In the genomic region with DNA sequence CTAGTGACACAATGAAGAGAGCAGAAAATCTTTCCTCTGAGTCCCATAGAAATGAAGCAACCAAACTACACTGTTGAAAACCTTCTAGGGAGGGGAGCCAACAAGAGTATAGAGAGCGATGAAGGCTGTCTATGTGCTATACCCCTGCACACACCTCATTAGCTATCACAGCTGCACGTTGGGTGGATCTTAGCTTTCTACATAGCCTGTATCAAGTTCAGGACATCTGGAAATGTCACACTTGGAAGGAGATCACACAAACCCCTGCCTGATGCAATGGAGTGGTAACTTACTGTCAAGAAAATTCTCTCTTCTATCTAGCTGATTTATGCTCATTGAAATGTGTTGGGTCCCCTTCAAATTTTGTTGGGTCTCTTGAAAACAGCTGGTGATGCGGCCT, we compare ENCODE assay signal across 18 cellular contexts.
DNase-seq lines count a peak whose midpoint lies in the region; ATAC-seq, FAIRE-seq and TF ChIP-seq lines count a peak whose summit lies in the region.
"Had no signal": no experiment of that assay in that cellular context is flagged by ENCODE, and none has a peak within 500 bp of the region (broad histone marks: within the 10 kb centered on the region; RNA-seq: fewer than 3 reads in every experiment).

No MANE protein-coding gene starts in this region.

- no peak overlapping the region for H2BK5ac ChIP-seq in mesendoderm (ENCODE audit: low read length)

- POLR2A ChIA-PET in K562 (lab: Yijun Ruan, JAX) = no interaction called here

- H3K36me3 ChIP-seq in K562 (ENCODE audit: control insufficient read depth, insufficient read depth, low read length) (no peaks in the 10 kb centered on the region), mesendoderm (ENCODE audit: control insufficient read depth, insufficient read depth, low read length) (no peaks in the 10 kb centered on the region), osteoblast (ENCODE audit: insufficient read depth, low read length) (no peaks in the 10 kb centered on the region), ovary (no peaks in the 10 kb centered on the region)

- H3K56ac ChIP-seq in mesendoderm (ENCODE audit: low read length) = no peak overlapping the region

- no peak overlapping the region for H3K9ac ChIP-seq in K562 (ENCODE audit: insufficient read depth in 1 of 2, low read depth in 2 of 2, low read length in 2 of 2)
- H3K9ac ChIP-seq in mesendoderm (ENCODE audit: low read length) = no peak overlapping the region
- H3K9ac ChIP-seq: GM23248 had no signal

- no peak overlapping the region for H3K4me2 ChIP-seq in K562 (ENCODE audit: insufficient read depth, low read length)
- no peak overlapping the region for H3K4me2 ChIP-seq in mesendoderm (ENCODE audit: low read length)
- no peak overlapping the region for H3K4me2 ChIP-seq in osteoblast (ENCODE audit: insufficient read depth, low read length)

- H3K9me1 ChIP-seq in K562 (ENCODE audit: control insufficient read depth, insufficient read depth, low read length) = no peaks in the 10 kb centered on the region

- DNase-seq in NCI-H82 (lab: John Stamatoyannopoulos, UW) = peak; percentile 3
- no peak for DNase-seq in NCI-H82 treated with DMSO at 0.1 percent for 48 hours (lab: John Stamatoyannopoulos, UW; ENCODE audit: unreplicated experiment)
- DNase-seq in NCI-H69 (lab: John Stamatoyannopoulos, UW) = peak; percentile 35
- no peak for DNase-seq in K562 (ENCODE audit: extremely low read depth in 1 of 4, low spot score in 3 of 4)
- peak; percentile 19 for DNase-seq in mesendoderm
- DNase-seq in osteoblast (ENCODE audit: insufficient read length, low spot score, missing footprints) = no peak
- DNase-seq in OCI-M2 (lab: John Stamatoyannopoulos, UW; ENCODE audit: unreplicated experiment) = no peak
- no peak for DNase-seq in ovary
- DNase-seq: 8988T; ACHN; C1 segment of cervical spinal cord; Calu3; CD4-positive, alpha-beta T cell; DND-41; GDM1; GM23248; H9 had no signal

- TF ChIP-seq EP300 in K562 (IDR thresholded peaks at IDR 0.05; ENCODE audit: low read length) (peak; percentile 49; the same call in 1 of the 2 replicates), ovary (IDR thresholded peaks at IDR 0.05) (no peak)

- TF ChIP-seq CTCF in K562 (IDR thresholded peaks at IDR 0.05 in 2 of 3, conservative IDR thresholded peaks at IDR 0.05 in 1 of 3; ENCODE audit: insufficient read depth in 2 of 3, low read depth in 1 of 3, low read length in 3 of 3) = no peak
- TF ChIP-seq CTCF in osteoblast (IDR thresholded peaks at IDR 0.05; ENCODE audit: extremely low read depth, low read depth, low read length) = no peak
- TF ChIP-seq CTCF in ovary (IDR thresholded peaks at IDR 0.05) = no peak

- H3K27me3 ChIP-seq in K562 (ENCODE audit: control insufficient read depth in 2 of 2, insufficient read depth in 2 of 2, low read length in 2 of 2) (no peaks in the 10 kb centered on the region), mesendoderm (ENCODE audit: insufficient read depth, low read length, poor library complexity) (no peaks in the 10 kb centered on the region), osteoblast (ENCODE audit: insufficient read depth, low read length) (no peaks in the 10 kb centered on the region), ovary (no peaks in the 10 kb centered on the region)

- no peak overlapping the region for H2BK120ac ChIP-seq in mesendoderm (ENCODE audit: low read depth, low read length)

- no peak overlapping the region for H4K8ac ChIP-seq in mesendoderm (ENCODE audit: low read depth, low read length)

- H2BK15ac ChIP-seq in mesendoderm (replicated peaks; ENCODE audit: low read depth) = no peak overlapping the region

- no peak overlapping the region for H3K4ac ChIP-seq in mesendoderm (ENCODE audit: low read depth, low read length)

- H4K20me1 ChIP-seq in K562 (replicated peaks; ENCODE audit: control insufficient read depth, insufficient read depth, low read length) (no peaks in the 10 kb centered on the region), osteoblast (ENCODE audit: insufficient read depth, low read length) (no peaks in the 10 kb centered on the region)

- H3K18ac ChIP-seq in mesendoderm (ENCODE audit: low read length) = no peak overlapping the region

- no peak overlapping the region for H2AK5ac ChIP-seq in mesendoderm (ENCODE audit: low read length)

- H3K27ac ChIP-seq in K562 (ENCODE audit: extremely low read depth, low read depth, low read length) (no peak overlapping the region), mesendoderm (ENCODE audit: low read depth, low read length) (no peak overlapping the region), osteoblast (ENCODE audit: low read depth, low read length) (no peak overlapping the region), ovary (no peak overlapping the region)
- H3K27ac ChIP-seq: GM23248 had no signal

- 0% methylated on average over 3 of the region's 3 CpGs for WGBS in K562 (ENCODE audit: insufficient coverage, low coverage, missing lambda C conversion rate)
- no CpG with 5 or more reads among the region's 3 CpGs for WGBS in mesendoderm (ENCODE audit: extremely low coverage, insufficient coverage, low lambda C conversion rate)
- WGBS in ovary, 3 donors = 72 to 84% (median 80%) methylated on average over 3 of the region's 3 CpGs

- no peak for TF ChIP-seq RAD21 in K562 (CRISPR knock-in tag; conservative IDR thresholded peaks at IDR 0.05 in 1 of 2, IDR thresholded peaks at IDR 0.05 in 1 of 2)

- CTCF ChIA-PET in K562 (lab: Yijun Ruan, JAX; ENCODE audit: low intra/inter-chr PET ratio) = no interaction called here

- no peaks in the 10 kb centered on the region for H3K4me1 ChIP-seq in K562 (replicated peaks in 1 of 2; ENCODE audit: control insufficient read depth in 2 of 2, insufficient read depth in 2 of 2, low read length in 2 of 2)
- no peaks in the 10 kb centered on the region for H3K4me1 ChIP-seq in mesendoderm (ENCODE audit: control insufficient read depth, low read depth, low read length)
- no peaks in the 10 kb centered on the region for H3K4me1 ChIP-seq in osteoblast (ENCODE audit: insufficient read depth, low read length)
- H3K4me1 ChIP-seq in ovary (ENCODE audit: insufficient read depth) = no peaks in the 10 kb centered on the region

- H3K4me3 ChIP-seq in K562 = no peak overlapping the region
- H3K4me3 ChIP-seq in mesendoderm (ENCODE audit: low read length) = no peak overlapping the region
- no peak overlapping the region for H3K4me3 ChIP-seq in osteoblast (ENCODE audit: insufficient read depth, low read length)
- no peak overlapping the region for H3K4me3 ChIP-seq in ovary
- H3K4me3 ChIP-seq: GM23248 had no signal

- no peak for FAIRE-seq in K562 (lab: Jason Lieb, UNC)
- FAIRE-seq: GM12892 had no signal

- TF ChIP-seq POLR2A in K562 (conservative IDR thresholded peaks at IDR 0.05) = no peak
- TF ChIP-seq POLR2A in ovary (IDR thresholded peaks at IDR 0.05) = no peak

- H3K9me3 ChIP-seq in K562 (replicated peaks; ENCODE audit: control insufficient read depth, insufficient read depth, low read depth, low read length) (no peaks in the 10 kb centered on the region), osteoblast (ENCODE audit: low read depth, low read length) (no peaks in the 10 kb centered on the region), ovary (no peaks in the 10 kb centered on the region)

- intact Hi-C loops in K562 (cut with micrococcal nuclease) = no loop called here
- intact Hi-C loops in ovary (cut with DNase I) = no loop called here

- peak; percentile 59; the same call in 2 of the 3 replicates for ATAC-seq in K562

- BruUV-seq in K562 (replicated peaks; lab: Mats Ljungman, UMichigan) = no TSS peak

- no peaks in the 10 kb centered on the region for H3K79me1 ChIP-seq in mesendoderm (ENCODE audit: low read length)

- in situ Hi-C loops in K562 (cut with MboI) = no loop called here

- no peak overlapping the region for H2AFZ ChIP-seq in K562 (ENCODE audit: low read depth, low read length)
- no peak overlapping the region for H2AFZ ChIP-seq in osteoblast (ENCODE audit: low read length)
- H2AFZ ChIP-seq: GM23248 had no signal

- H3K79me2 ChIP-seq in K562 (ENCODE audit: control insufficient read depth, insufficient read depth, low read length) (no peaks in the 10 kb centered on the region), mesendoderm (ENCODE audit: control insufficient read depth, insufficient read depth, low read length) (no peaks in the 10 kb centered on the region), osteoblast (ENCODE audit: insufficient read depth, low read length) (no peaks in the 10 kb centered on the region)

- H3K23ac ChIP-seq in mesendoderm (ENCODE audit: low read length) = no peak overlapping the region

- H4K5ac ChIP-seq in mesendoderm (ENCODE audit: low read length) = no peak overlapping the region

TF ChIP-seq in K562, 482 proteins besides CTCF, POLR2A, EP300 and RAD21 (continues in another document):
- no peak for TF ChIP-seq BACH1 (tag; IDR thresholded peaks at IDR 0.05)
- TF ChIP-seq LEF1 (IDR thresholded peaks at IDR 0.05) = peak; percentile 45; the same call in 1 of the 2 replicates
- no peak for TF ChIP-seq CEBPG (CRISPR knock-in tag; IDR thresholded peaks at IDR 0.05)
- TF ChIP-seq CEBPG (tag; conservative IDR thresholded peaks at IDR 0.05 in 1 of 2, IDR thresholded peaks at IDR 0.05 in 1 of 2) = peak; percentile 43 to 86; a peak in 3 of 4 replicates
- no peak for TF ChIP-seq POLR2H (tag; IDR thresholded peaks at IDR 0.05; ENCODE audit: low read depth)
- TF ChIP-seq NFIC (IDR thresholded peaks at IDR 0.05) = no peak
- TF ChIP-seq ASH1L (IDR thresholded peaks at IDR 0.05; ENCODE audit: borderline replicate concordance, low read depth, partially characterized antibody) = no peak
- no peak for TF ChIP-seq XRCC4 (IDR thresholded peaks at IDR 0.05; ENCODE audit: extremely low read depth, insufficient read depth, insufficient read length)
- no peak for TF ChIP-seq SMAD4 (CRISPR knock-in tag; conservative IDR thresholded peaks at IDR 0.05)
- TF ChIP-seq PHF8 (IDR thresholded peaks at IDR 0.05; ENCODE audit: borderline replicate concordance, low read length) = no peak
- TF ChIP-seq TAL1 (IDR thresholded peaks at IDR 0.05) = peak; percentile 8; the same call in 1 of the 2 replicates
- TF ChIP-seq, protein P1, sequence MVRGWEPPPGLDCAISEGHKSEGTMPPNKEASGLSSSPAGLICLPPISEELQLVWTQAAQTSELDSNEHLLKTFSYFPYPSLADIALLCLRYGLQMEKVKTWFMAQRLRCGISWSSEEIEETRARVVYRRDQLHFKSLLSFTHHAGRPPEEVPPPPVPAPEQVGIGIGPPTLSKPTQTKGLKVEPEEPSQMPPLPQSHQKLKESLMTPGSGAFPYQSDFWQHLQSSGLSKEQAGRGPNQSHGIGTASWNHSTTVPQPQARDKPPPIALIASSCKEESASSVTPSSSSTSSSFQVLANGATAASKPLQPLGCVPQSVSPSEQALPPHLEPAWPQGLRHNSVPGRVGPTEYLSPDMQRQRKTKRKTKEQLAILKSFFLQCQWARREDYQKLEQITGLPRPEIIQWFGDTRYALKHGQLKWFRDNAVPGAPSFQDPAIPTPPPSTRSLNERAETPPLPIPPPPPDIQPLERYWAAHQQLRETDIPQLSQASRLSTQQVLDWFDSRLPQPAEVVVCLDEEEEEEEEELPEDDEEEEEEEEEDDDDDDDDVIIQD (CRISPR knock-in tag; IDR thresholded peaks at IDR 0.05) = no peak
- no peak for TF ChIP-seq ZNF124 (CRISPR knock-in tag; IDR thresholded peaks at IDR 0.05)
- peak; percentile 58; the same call in 1 of the 2 replicates for TF ChIP-seq ZNF766 (CRISPR knock-in tag; conservative IDR thresholded peaks at IDR 0.05)

Comparison
In these comparisons a context has a peak if more than half of its experiments do, and no peak if none do; other contexts are left out.
1. DNase-seq: peak in NCI-H82 (single experiment), NCI-H69 (single experiment) and mesendoderm (single experiment); none in NCI-H82 treated with DMSO at 0.1 percent for 48 hours (single experiment), K562 (0 of 4), osteoblast (single experiment), OCI-M2 (single experiment) and ovary (0 of 5).